In genomic region chr16:49567940-49568339, GRCh38 we compare ENCODE assay signal across 19 cellular contexts.
"Had no signal": no experiment of that assay in that cellular context is flagged by ENCODE, and none has a peak within 500 bp of the region (broad histone marks: within the 10 kb centered on the region; RNA-seq: fewer than 3 reads in every experiment).

No MANE protein-coding gene starts in this region.

- FAIRE-seq: frontal cortex, urothelium cell line had no signal

- H3K4me3 ChIP-seq: tibial artery had no signal

- DNase-seq: activated CD4-positive, alpha-beta T cell treated with anti-CD3 and anti-CD28 coated beads, Interleukin-2, amount 50 U/mL, for 1 hour; activated CD8-positive, alpha-beta memory T cell treated with anti-CD3 and anti-CD28 coated beads for 24 hours; activated naive CD4-positive, alpha-beta T cell treated with Interleukin-2 at 50 U/mL for 16 hours; anterior cingulate cortex; cerebellar nuclear complex; effector memory CD8-positive, alpha-beta T cell; head of caudate nucleus; immature natural killer cell; mesenchymal stem cell; natural killer cell; nucleus accumbens; posterior cingulate gyrus; stimulated activated CD4-positive, alpha-beta T cell treated with anti-CD3 and anti-CD28 coated beads, Interleukin-15, amount 100 ng/mL, for 24 hours; stimulated activated CD4-positive, alpha-beta T cell treated with anti-CD3 and anti-CD28 coated beads, Interleukin-4, amount 100 ng/mL, for 1 hour; stimulated activated naive B cell treated with anti-CD40 and anti-IgM and Interleukin-4, amounts not matched to agents 10 μg/mL and 1 μg/mL and 100 μg/mL, for 72 hours; tibial artery had no signal

- H3K27ac ChIP-seq: tibial artery had no signal

- H3K9me3 Mint-ChIP-seq: effector memory CD8-positive, alpha-beta T cell; immature natural killer cell; natural killer cell had no signal

- H3K4me3 Mint-ChIP-seq: dendritic cell treated with granulocyte-macrophage colony-stimulating factor and Interleukin-4, amounts not matched to agents 40 ng/mL and 50 ng/mL, for 4 days; effector memory CD8-positive, alpha-beta T cell; immature natural killer cell; natural killer cell; stimulated activated naive B cell treated with anti-CD40 and anti-IgM and Interleukin-4, amounts not matched to agents 10 μg/mL and 1 μg/mL and 100 μg/mL, for 72 hours had no signal

- H3K36me3 ChIP-seq: tibial artery had no signal

- H3K27me3 Mint-ChIP-seq: dendritic cell treated with granulocyte-macrophage colony-stimulating factor and Interleukin-4, amounts not matched to agents 40 ng/mL and 50 ng/mL, for 4 days; stimulated activated naive B cell treated with anti-CD40 and anti-IgM and Interleukin-4, amounts not matched to agents 10 μg/mL and 1 μg/mL and 100 μg/mL, for 72 hours had no signal

- H3K9me3 ChIP-seq: tibial artery had no signal

- H3K27me3 ChIP-seq: tibial artery had no signal

- H3K27ac Mint-ChIP-seq: dendritic cell treated with granulocyte-macrophage colony-stimulating factor and Interleukin-4, amounts not matched to agents 40 ng/mL and 50 ng/mL, for 4 days; effector memory CD8-positive, alpha-beta T cell; immature natural killer cell; natural killer cell; stimulated activated naive B cell treated with anti-CD40 and anti-IgM and Interleukin-4, amounts not matched to agents 10 μg/mL and 1 μg/mL and 100 μg/mL, for 72 hours had no signal

- ATAC-seq: effector memory CD8-positive, alpha-beta T cell; natural killer cell; stimulated activated naive B cell treated with anti-CD40 and anti-IgM and Interleukin-4, amounts not matched to agents 10 μg/mL and 1 μg/mL and 100 μg/mL, for 72 hours had no signal

- H3K4me1 ChIP-seq: tibial artery had no signal

- H3K4me1 Mint-ChIP-seq: immature natural killer cell; natural killer cell; stimulated activated naive B cell treated with anti-CD40 and anti-IgM and Interleukin-4, amounts not matched to agents 10 μg/mL and 1 μg/mL and 100 μg/mL, for 72 hours had no signal

- H3K36me3 Mint-ChIP-seq: immature natural killer cell; natural killer cell; stimulated activated naive B cell treated with anti-CD40 and anti-IgM and Interleukin-4, amounts not matched to agents 10 μg/mL and 1 μg/mL and 100 μg/mL, for 72 hours had no signal
